Comparison of ENCODE assay signal across 13 cellular contexts in genomic region chr14:89368490-89369477, GRCh38. TPM values are rescaled to one million over a fixed set of nuclear protein-coding genes. Genes with fewer than 3 reads are reported as not detected.
DNase-seq lines count a peak whose midpoint lies in the region; ATAC-seq and TF ChIP-seq lines count a peak whose summit lies in the region.
"Had no signal": no experiment of that assay in that cellular context is flagged by ENCODE, and none has a peak within 500 bp of the region (broad histone marks: within the 10 kb centered on the region; RNA-seq: fewer than 3 reads in every experiment).

No MANE protein-coding gene starts in this region.

- H3K4me3 ChIP-seq in SU-DHL-6 (ENCODE audit: insufficient read depth, low read length, poor library complexity, severe bottlenecking) = no peak overlapping the region
- no peak overlapping the region for H3K4me3 ChIP-seq in iPS-20b (ENCODE audit: low read length)
- no peak overlapping the region for H3K4me3 ChIP-seq in skeletal muscle tissue (ENCODE audit: low read length in 3 of 3)
- no peak overlapping the region for H3K4me3 ChIP-seq in WERI-Rb-1 (ENCODE audit: low read depth, low read length)
- no peak overlapping the region for H3K4me3 ChIP-seq in suprapubic skin
- H3K4me3 ChIP-seq: spleen had no signal

- no peak overlapping the region for H2AFZ ChIP-seq in SU-DHL-6 (ENCODE audit: low read depth, low read length, severe bottlenecking)

- no peak for TF ChIP-seq CTCF in activated CD8-positive, alpha-beta T cell treated with anti-CD3 and anti-CD28 coated beads for 36 hours (IDR thresholded peaks at IDR 0.05)
- TF ChIP-seq CTCF in SU-DHL-6 (IDR thresholded peaks at IDR 0.05; ENCODE audit: insufficient read depth, low read length, poor library complexity, severe bottlenecking) (no peak), WERI-Rb-1 (IDR thresholded peaks at IDR 0.05; ENCODE audit: low read depth, low read length) (no peak), suprapubic skin (IDR thresholded peaks at IDR 0.05) (no peak)

- no peaks in the 10 kb centered on the region for H3K27me3 Mint-ChIP-seq in activated CD8-positive, alpha-beta T cell treated with anti-CD3 and anti-CD28 coated beads for 36 hours
- H3K27me3 Mint-ChIP-seq in activated CD8-positive, alpha-beta T cell treated with anti-CD3 and anti-CD28 coated beads, Interleukin-2, amount 10 ng/mL, durations not matched to agents 7 days and 5 days (ENCODE audit: low read depth) = no peaks in the 10 kb centered on the region
- H3K27me3 Mint-ChIP-seq: activated T-helper 17 cell treated with anti-CD3 and anti-CD28 coated beads, Interleukin-2, amount 50 U/mL, for 72 hours had no signal

- intact Hi-C loops in activated CD8-positive, alpha-beta T cell treated with anti-CD3 and anti-CD28 coated beads for 36 hours (cut with micrococcal nuclease) = no loop called here

- peaks cover 3% of the 10 kb centered on the region for H3K9me3 Mint-ChIP-seq in activated CD8-positive, alpha-beta T cell treated with anti-CD3 and anti-CD28 coated beads for 36 hours
- peaks cover 13% of the 10 kb centered on the region for H3K9me3 Mint-ChIP-seq in activated CD8-positive, alpha-beta T cell treated with anti-CD3 and anti-CD28 coated beads, Interleukin-2, amount 10 ng/mL, durations not matched to agents 7 days and 5 days (ENCODE audit: insufficient read depth)
- H3K9me3 Mint-ChIP-seq: activated T-helper 17 cell treated with anti-CD3 and anti-CD28 coated beads, Interleukin-2, amount 50 U/mL, for 72 hours had no signal

- no peak overlapping the region for H3K9ac ChIP-seq in SU-DHL-6 (ENCODE audit: low read length)
- H3K9ac ChIP-seq in iPS-20b (ENCODE audit: low read depth, low read length) = 0 out of 2 replicates have a peak overlapping the region, but pooled peaks have one; percentile 1
- no peak overlapping the region for H3K9ac ChIP-seq in skeletal muscle tissue (ENCODE audit: low read depth in 1 of 3, low read length in 3 of 3)

- TF ChIP-seq EP300 in suprapubic skin (IDR thresholded peaks at IDR 0.05) = no peak

- H3K9me2 ChIP-seq in SU-DHL-6 (replicated peaks; ENCODE audit: insufficient read depth, low read length) = no peaks in the 10 kb centered on the region

- H3K9me3 ChIP-seq in SU-DHL-6 (ENCODE audit: insufficient read depth, low read length) (no peaks in the 10 kb centered on the region), iPS-20b (ENCODE audit: insufficient read depth, low read depth, low read length) (no peaks in the 10 kb centered on the region), skeletal muscle tissue (ENCODE audit: control insufficient read depth in 3 of 3, low read length in 3 of 3) (no peaks in the 10 kb centered on the region), WERI-Rb-1 (ENCODE audit: severe bottlenecking) (no peaks in the 10 kb centered on the region), suprapubic skin (no peaks in the 10 kb centered on the region)
- H3K9me3 ChIP-seq: spleen had no signal

- peak overlapping the region; percentile 17; the same call in 1 of the 2 replicates for H3K27ac ChIP-seq in SU-DHL-6 (ENCODE audit: low read depth, low read length)
- H3K27ac ChIP-seq in iPS-20b (ENCODE audit: low read length) = peak overlapping the region; percentile 7
- H3K27ac ChIP-seq in skeletal muscle tissue (ENCODE audit: low read depth, low read length) = peak overlapping the region; percentile 57
- no peak overlapping the region for H3K27ac ChIP-seq in WERI-Rb-1
- no peak overlapping the region for H3K27ac ChIP-seq in suprapubic skin

- H3K4me2 ChIP-seq in SU-DHL-6 (ENCODE audit: low read depth, low read length, poor library complexity, severe bottlenecking) = no peak overlapping the region

- peaks cover 43% of the 10 kb centered on the region for H3F3A ChIP-seq in SU-DHL-6 (ENCODE audit: insufficient read depth)

- H3K4me1 ChIP-seq in iPS-20b (ENCODE audit: insufficient read depth, low read length) = peaks cover 33% of the 10 kb centered on the region
- H3K4me1 ChIP-seq in skeletal muscle tissue (ENCODE audit: control insufficient read depth in 3 of 3, insufficient read depth in 3 of 3, low read length in 3 of 3) = peaks cover 48 to 55% (median 49%) of the 10 kb centered on the region in 3 donors
- H3K4me1 ChIP-seq in suprapubic skin = peaks cover 56% of the 10 kb centered on the region

- peaks cover 49% of the 10 kb centered on the region for H3K36me3 Mint-ChIP-seq in activated CD8-positive, alpha-beta T cell treated with anti-CD3 and anti-CD28 coated beads for 36 hours (ENCODE audit: low read depth)
- H3K36me3 Mint-ChIP-seq in activated CD8-positive, alpha-beta T cell treated with anti-CD3 and anti-CD28 coated beads, Interleukin-2, amount 10 ng/mL, durations not matched to agents 7 days and 5 days (ENCODE audit: low read depth) = peaks cover 38% of the 10 kb centered on the region

- H3K4me1 Mint-ChIP-seq in activated CD8-positive, alpha-beta T cell treated with anti-CD3 and anti-CD28 coated beads for 36 hours (ENCODE audit: low read depth) = peaks cover 80% of the 10 kb centered on the region
- H3K4me1 Mint-ChIP-seq in activated CD8-positive, alpha-beta T cell treated with anti-CD3 and anti-CD28 coated beads, Interleukin-2, amount 10 ng/mL, durations not matched to agents 7 days and 5 days (ENCODE audit: low read depth) = peaks cover 61% of the 10 kb centered on the region

- POLR2A ChIA-PET in activated CD8-positive, alpha-beta T cell treated with anti-CD3 and anti-CD28 coated beads for 36 hours (lab: Charles Lee) = no interaction called here
- POLR2A ChIA-PET in activated CD8-positive, alpha-beta T cell treated with anti-CD3 and anti-CD28 coated beads, Interleukin-2, amount 10 ng/mL, durations not matched to agents 7 days and 5 days (lab: Charles Lee) = interaction anchor here (0.8 kb wide), 1 partner anchor 46 kb away, joined by 3 read pairs; no protein-coding TSS in a partner anchor

- peaks cover 93% of the 10 kb centered on the region for H3K79me2 ChIP-seq in SU-DHL-6 (ENCODE audit: insufficient read depth, low read length)

- WGBS in suprapubic skin = 85% methylated on average over 12 of the region's 12 CpGs

- H3K4me3 Mint-ChIP-seq in activated CD8-positive, alpha-beta T cell treated with anti-CD3 and anti-CD28 coated beads for 36 hours = no peak overlapping the region
- H3K4me3 Mint-ChIP-seq in activated CD8-positive, alpha-beta T cell treated with anti-CD3 and anti-CD28 coated beads, Interleukin-2, amount 10 ng/mL, durations not matched to agents 7 days and 5 days = no peak overlapping the region
- H3K4me3 Mint-ChIP-seq: activated T-helper 17 cell treated with anti-CD3 and anti-CD28 coated beads, Interleukin-2, amount 50 U/mL, for 72 hours had no signal

- TF ChIP-seq POLR2A in suprapubic skin (IDR thresholded peaks at IDR 0.05) = no peak

- no peaks in the 10 kb centered on the region for H4K20me1 ChIP-seq in SU-DHL-6 (ENCODE audit: low read depth, low read length)

- no peaks in the 10 kb centered on the region for H3K27me3 ChIP-seq in SU-DHL-6 (ENCODE audit: low read length)
- H3K27me3 ChIP-seq in iPS-20b (ENCODE audit: insufficient read depth, low read length) = no peaks in the 10 kb centered on the region
- no peaks in the 10 kb centered on the region for H3K27me3 ChIP-seq in skeletal muscle tissue (ENCODE audit: control insufficient read depth in 3 of 3, insufficient read depth in 3 of 3, low read length in 3 of 3)
- H3K27me3 ChIP-seq in WERI-Rb-1 (ENCODE audit: insufficient read depth, low read depth, severe bottlenecking) = no peaks in the 10 kb centered on the region
- H3K27me3 ChIP-seq in suprapubic skin = no peaks in the 10 kb centered on the region
- H3K27me3 ChIP-seq: spleen had no signal

- H3K27ac Mint-ChIP-seq in activated CD8-positive, alpha-beta T cell treated with anti-CD3 and anti-CD28 coated beads for 36 hours = peak overlapping the region; percentile 76
- no peak overlapping the region for H3K27ac Mint-ChIP-seq in activated CD8-positive, alpha-beta T cell treated with anti-CD3 and anti-CD28 coated beads, Interleukin-2, amount 10 ng/mL, durations not matched to agents 7 days and 5 days

- CTCF ChIA-PET in activated CD8-positive, alpha-beta T cell treated with anti-CD3 and anti-CD28 coated beads for 36 hours (lab: Charles Lee) = interaction anchor here (0.6 to 1.7 kb wide), 5 partner anchors 10 to 345 kb away, joined by 3 to 4 read pairs (median 3); no protein-coding TSS in a partner anchor
- CTCF ChIA-PET in activated CD8-positive, alpha-beta T cell treated with anti-CD3 and anti-CD28 coated beads, Interleukin-2, amount 10 ng/mL, durations not matched to agents 7 days and 5 days (lab: Charles Lee) = no interaction called here

- ATAC-seq in activated CD8-positive, alpha-beta T cell treated with anti-CD3 and anti-CD28 coated beads for 36 hours = no peak
- ATAC-seq in activated CD8-positive, alpha-beta T cell treated with anti-CD3 and anti-CD28 coated beads, Interleukin-2, amount 10 ng/mL, durations not matched to agents 7 days and 5 days = no peak
- ATAC-seq in GM18498 (IDR thresholded peaks at IDR 0.05; ENCODE audit: unreplicated experiment) = no peak
- ATAC-seq: activated T-helper 17 cell treated with anti-CD3 and anti-CD28 coated beads, Interleukin-2, amount 50 U/mL, for 72 hours had no signal

- H3K36me3 ChIP-seq in SU-DHL-6 (ENCODE audit: low read length) = no peaks in the 10 kb centered on the region; the same call in 1 of the 2 replicates
- H3K36me3 ChIP-seq in iPS-20b (ENCODE audit: insufficient read depth, low read depth, low read length) = no peaks in the 10 kb centered on the region
- H3K36me3 ChIP-seq in skeletal muscle tissue (ENCODE audit: control insufficient read depth in 3 of 3, insufficient read depth in 3 of 3, low read length in 3 of 3) = no peaks in the 10 kb centered on the region
- no peaks in the 10 kb centered on the region for H3K36me3 ChIP-seq in WERI-Rb-1
- H3K36me3 ChIP-seq in suprapubic skin = no peaks in the 10 kb centered on the region
- H3K36me3 ChIP-seq: spleen had no signal

- no peak for DNase-seq in activated CD8-positive, alpha-beta T cell treated with anti-CD3 and anti-CD28 coated beads for 36 hours
- no peak for DNase-seq in activated CD8-positive, alpha-beta T cell treated with anti-CD3 and anti-CD28 coated beads, Interleukin-2, amount 10 ng/mL, durations not matched to agents 7 days and 5 days
- DNase-seq in WERI-Rb-1 = no peak
- no peak for DNase-seq in suprapubic skin (ENCODE audit: low spot score in 2 of 2)
- DNase-seq: cerebellar nuclear complex, HCEC 1CT, NCI-H526 treated with DMSO at 0.1 percent for 48 hours, spleen had no signal

RNA-seq across cellular contexts. Expression of gene FOXN3, which starts 48.2 kb away (rescaled TPM):
- total RNA-seq in activated CD8-positive, alpha-beta T cell treated with anti-CD3 and anti-CD28 coated beads for 36 hours = 10 to 100 TPM; 83.4 to 85.0 TPM
- total RNA-seq in activated CD8-positive, alpha-beta T cell treated with anti-CD3 and anti-CD28 coated beads, Interleukin-2, amount 10 ng/mL, durations not matched to agents 7 days and 5 days = 10 to 100 TPM; 70.3 to 72.7 TPM
- 31.8 TPM for total RNA-seq in skeletal muscle tissue
- total RNA-seq in suprapubic skin = 100 to 1,000 TPM; 117 to 272 (median 172) TPM

Comparison
In these comparisons a context has a peak if more than half of its experiments do, and no peak if none do; other contexts are left out.
1. H3K27ac ChIP-seq: peak in SU-DHL-6 (single experiment), iPS-20b (single experiment) and skeletal muscle tissue (single experiment); none in WERI-Rb-1 (single experiment) and suprapubic skin (single experiment).